ENCODE assay signal across 1 cellular context in the genomic region with DNA sequence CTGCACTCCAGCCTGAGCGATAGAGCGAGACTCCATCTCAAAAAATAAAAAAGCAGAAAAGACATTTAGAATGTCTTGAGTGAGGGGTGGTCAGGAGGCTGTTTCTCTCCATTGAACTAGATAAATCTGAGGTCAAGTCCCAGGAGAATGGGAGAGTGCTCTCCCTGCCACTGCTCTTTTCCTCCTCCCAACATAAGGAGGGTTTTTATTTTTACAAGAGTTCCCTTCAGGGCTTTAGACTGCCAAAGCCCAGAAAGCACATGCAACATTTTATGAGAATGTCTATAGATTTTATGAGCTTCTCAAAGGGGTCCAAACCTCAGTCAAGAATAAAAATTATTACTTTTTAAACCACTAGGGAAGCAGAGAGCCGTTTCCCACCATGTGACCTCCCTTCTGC.
TF ChIP-seq lines count a peak whose summit lies in the region.

No MANE protein-coding gene starts in this region.

TF ChIP-seq in GM23338, 12 proteins besides CTCF, POLR2A, EP300 and RAD21 (continued from another document):
- TF ChIP-seq REST (IDR thresholded peaks at IDR 0.05; ENCODE audit: unreplicated experiment) (no peak), ETS1 (IDR thresholded peaks at IDR 0.05) (no peak), EZH2 (IDR thresholded peaks at IDR 0.05; ENCODE audit: low read depth, unreplicated experiment) (no peak)
